15 cellular contexts compared by ENCODE assay signal in the genomic region with DNA sequence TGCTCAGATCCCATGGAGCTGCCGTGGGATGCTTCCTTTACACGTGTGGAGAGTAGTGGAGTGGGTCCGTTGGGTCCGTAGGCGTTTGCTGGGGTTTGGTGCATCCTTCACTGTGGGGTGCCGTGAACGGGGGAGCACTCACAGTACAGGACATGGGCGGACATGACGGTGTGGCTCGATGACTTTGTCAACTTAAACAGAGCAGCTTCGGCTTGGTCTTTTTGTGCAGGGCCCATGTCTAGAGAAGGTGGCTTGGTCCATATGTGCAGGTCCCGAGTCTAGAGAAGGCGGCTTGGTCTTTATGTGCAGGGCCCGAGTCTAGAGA. TPM values are rescaled to one million over a fixed set of nuclear protein-coding genes. Genes with fewer than 3 reads are reported as not detected.
DNase-seq lines count a peak whose midpoint lies in the region; ATAC-seq and TF ChIP-seq lines count a peak whose summit lies in the region.
"Had no signal": no experiment of that assay in that cellular context is flagged by ENCODE, and none has a peak within 500 bp of the region (broad histone marks: within the 10 kb centered on the region; RNA-seq: fewer than 3 reads in every experiment).

No MANE protein-coding gene starts in this region.

- TF ChIP-seq CTCF in endodermal cell (conservative IDR thresholded peaks at IDR 0.05) (no peak), osteocyte (IDR thresholded peaks at IDR 0.05) (no peak), PC-9 (conservative IDR thresholded peaks at IDR 0.05) (no peak), A673 (conservative IDR thresholded peaks at IDR 0.05; ENCODE audit: low read depth, low read length) (no peak)

- DNase-seq in Right ventricle myocardium superior = peak; percentile 39
- DNase-seq in left ventricle myocardium superior = no peak
- DNase-seq in endodermal cell = peak; percentile 35
- DNase-seq in osteocyte (ENCODE audit: extremely low spot score, unreplicated experiment) = no peak
- DNase-seq in PC-9 = no peak
- no peak for DNase-seq in A673 (ENCODE audit: low spot score)
- DNase-seq in T-cell = no peak
- DNase-seq: COR-L47, HCEC 1CT, NCI-H1417, NCI-H1930, NCI-H510A had no signal

- CTCF ChIA-PET in PC-9 (lab: Charles Lee) = no interaction called here
- CTCF ChIA-PET in A673 (lab: Charles Lee) = no interaction called here
- CTCF ChIA-PET in T-cell (lab: Charles Lee) = no interaction called here

- H3K4me1 Mint-ChIP-seq in endodermal cell = peaks cover 16% of the 10 kb centered on the region
- peaks cover 64% of the 10 kb centered on the region for H3K4me1 Mint-ChIP-seq in osteocyte (ENCODE audit: unreplicated experiment)
- no peaks in the 10 kb centered on the region for H3K4me1 Mint-ChIP-seq in T-cell

- no peaks in the 10 kb centered on the region for H3K9me2 ChIP-seq in PC-9 (ENCODE audit: insufficient read depth)

- H3K4me3 ChIP-seq in endodermal cell (ENCODE audit: low read length) = no peak overlapping the region
- H3K4me3 ChIP-seq in PC-9 = no peak overlapping the region
- H3K4me3 ChIP-seq in A673 (ENCODE audit: low read depth, low read length, poor library complexity, severe bottlenecking) = no peak overlapping the region
- H3K4me3 ChIP-seq: GM12878 had no signal

- H3F3A ChIP-seq in PC-9 (ENCODE audit: insufficient read depth, low read depth) = no peaks in the 10 kb centered on the region

- no peak overlapping the region for H3K4me2 ChIP-seq in PC-9

- H3K4me3 Mint-ChIP-seq in endodermal cell = no peak overlapping the region
- H3K4me3 Mint-ChIP-seq in osteocyte (ENCODE audit: unreplicated experiment) = no peak overlapping the region
- H3K4me3 Mint-ChIP-seq in T-cell = no peak overlapping the region

- 97% methylated on average over 12 to 14 of the region's 14 CpGs for WGBS in endodermal cell (ENCODE audit: insufficient coverage in 1 of 2, insufficient read length in 1 of 2), 2 experiments

- POLR2A ChIA-PET in PC-9 (lab: Charles Lee; ENCODE audit: unreplicated experiment) = no interaction called here
- POLR2A ChIA-PET in A673 (lab: Charles Lee; ENCODE audit: low non-redundant PET) = no interaction called here
- POLR2A ChIA-PET in T-cell (lab: Charles Lee) = no interaction called here

- no TSS peak for BruUV-seq in PC-9 (replicated peaks; lab: Mats Ljungman, UMichigan)
- no TSS peak for BruUV-seq in A673 (replicated peaks; lab: Mats Ljungman, UMichigan)

- H3K27me3 Mint-ChIP-seq in endodermal cell (ENCODE audit: insufficient read depth) = no peaks in the 10 kb centered on the region
- H3K27me3 Mint-ChIP-seq in osteocyte (ENCODE audit: unreplicated experiment) = no peaks in the 10 kb centered on the region
- peaks cover 6 to 8% of the 10 kb centered on the region in 2 donors for H3K27me3 Mint-ChIP-seq in T-cell

- H3K9me3 Mint-ChIP-seq in endodermal cell (no peaks in the 10 kb centered on the region), osteocyte (ENCODE audit: unreplicated experiment) (no peaks in the 10 kb centered on the region), T-cell (no peaks in the 10 kb centered on the region)

- intact Hi-C loops in Right ventricle myocardium superior (cut with DNase I) = no loop called here
- intact Hi-C loops in left ventricle myocardium superior (cut with micrococcal nuclease) = no loop called here
- intact Hi-C loops in PC-9 (cut with micrococcal nuclease; ENCODE audit: unreplicated experiment) = no loop called here
- intact Hi-C loops in A673 (cut with micrococcal nuclease; ENCODE audit: unreplicated experiment) = no loop called here

- peaks cover 8% of the 10 kb centered on the region for H3K4me1 ChIP-seq in endodermal cell (ENCODE audit: control insufficient read depth, insufficient read depth, low read length)
- H3K4me1 ChIP-seq in PC-9 (replicated peaks; ENCODE audit: insufficient read depth) = no peaks in the 10 kb centered on the region
- H3K4me1 ChIP-seq in A673 (ENCODE audit: insufficient read depth, low read length, poor library complexity, severe bottlenecking) = peaks cover 13% of the 10 kb centered on the region

- no peaks in the 10 kb centered on the region for H3K79me2 ChIP-seq in PC-9 (ENCODE audit: low read depth)

- H4K20me1 ChIP-seq in PC-9 (ENCODE audit: insufficient read depth) = no peaks in the 10 kb centered on the region

- H3K27ac ChIP-seq in endodermal cell (ENCODE audit: low read depth, low read length) (peak overlapping the region; percentile 47), PC-9 (no peak overlapping the region), A673 (ENCODE audit: low read depth, low read length, poor library complexity, severe bottlenecking) (no peak overlapping the region)
- H3K27ac ChIP-seq: C4-2B had no signal

- no peaks in the 10 kb centered on the region for H3K36me3 ChIP-seq in endodermal cell (ENCODE audit: control insufficient read depth, insufficient read depth, low read length)
- H3K36me3 ChIP-seq in PC-9 (ENCODE audit: low read depth) = no peaks in the 10 kb centered on the region
- H3K36me3 ChIP-seq in A673 (ENCODE audit: insufficient read depth, low read length, poor library complexity, severe bottlenecking) = no peaks in the 10 kb centered on the region

- H3K27me3 ChIP-seq in endodermal cell (ENCODE audit: control insufficient read depth, insufficient read depth, low read length, poor library complexity, severe bottlenecking) (no peaks in the 10 kb centered on the region), PC-9 (ENCODE audit: insufficient read depth, low read depth) (no peaks in the 10 kb centered on the region), A673 (replicated peaks; ENCODE audit: insufficient read depth, low read depth, low read length, poor library complexity) (no peaks in the 10 kb centered on the region)

- H3K9ac ChIP-seq in endodermal cell (ENCODE audit: extremely low read depth, low read length, poor library complexity, severe bottlenecking) = no peak overlapping the region

- ATAC-seq in Right ventricle myocardium superior (ENCODE audit: poor library complexity) (no peak), left ventricle myocardium superior (no peak), GM18868 (IDR thresholded peaks at IDR 0.05; ENCODE audit: unreplicated experiment) (no peak), T-cell (replicated peaks in 1 of 4) (no peak)

- H3K27ac Mint-ChIP-seq in endodermal cell (no peak overlapping the region), osteocyte (ENCODE audit: unreplicated experiment) (peak overlapping the region; percentile 93), T-cell (no peak overlapping the region)

- H3K9me3 ChIP-seq in endodermal cell (ENCODE audit: control insufficient read depth, low read length) (no peaks in the 10 kb centered on the region), PC-9 (ENCODE audit: insufficient read depth, low read depth) (no peaks in the 10 kb centered on the region), A673 (ENCODE audit: low read depth, low read length, poor library complexity, severe bottlenecking) (no peaks in the 10 kb centered on the region)

- H3K36me3 Mint-ChIP-seq in endodermal cell (ENCODE audit: low read depth) = no peaks in the 10 kb centered on the region
- H3K36me3 Mint-ChIP-seq in osteocyte (ENCODE audit: unreplicated experiment) = peaks cover 19% of the 10 kb centered on the region
- no peaks in the 10 kb centered on the region for H3K36me3 Mint-ChIP-seq in T-cell

- H2AFZ ChIP-seq in PC-9 = no peak overlapping the region

RNA-seq across cellular contexts. Expression of a gene that starts 26.4 kb away (rescaled TPM):
- total RNA-seq in Right ventricle myocardium superior = 46.4 TPM
- 49.1 TPM for total RNA-seq in left ventricle myocardium superior
- total RNA-seq in endodermal cell = 10 to 100 TPM; 38.6 to 53.7 TPM
- 41.4 TPM for polyA plus RNA-seq in endodermal cell (2013, experiment 1 of 2)
- polyA plus RNA-seq in endodermal cell (2013, experiment 2 of 2) = 38.3 TPM
- 70.0 and 81.4 TPM in 2 replicates for total RNA-seq in osteocyte
- 155 and 188 TPM in 2 replicates for total RNA-seq in PC-9 (2021)
- 46.7 and 53.8 TPM in 2 replicates for total RNA-seq in A673 (2021)
- 10 to 100 TPM; 81.6 to 99.8 (median 84.2) TPM for total RNA-seq in T-cell

Comparison
In these comparisons a context has a peak if more than half of its experiments do, and no peak if none do; other contexts are left out.
1. DNase-seq: peak in Right ventricle myocardium superior (single experiment) and endodermal cell (single experiment); none in left ventricle myocardium superior (single experiment), osteocyte (single experiment), PC-9 (0 of 2), A673 (single experiment) and T-cell (0 of 34).